1 cellular context compared by ENCODE assay signal in the genomic region with DNA sequence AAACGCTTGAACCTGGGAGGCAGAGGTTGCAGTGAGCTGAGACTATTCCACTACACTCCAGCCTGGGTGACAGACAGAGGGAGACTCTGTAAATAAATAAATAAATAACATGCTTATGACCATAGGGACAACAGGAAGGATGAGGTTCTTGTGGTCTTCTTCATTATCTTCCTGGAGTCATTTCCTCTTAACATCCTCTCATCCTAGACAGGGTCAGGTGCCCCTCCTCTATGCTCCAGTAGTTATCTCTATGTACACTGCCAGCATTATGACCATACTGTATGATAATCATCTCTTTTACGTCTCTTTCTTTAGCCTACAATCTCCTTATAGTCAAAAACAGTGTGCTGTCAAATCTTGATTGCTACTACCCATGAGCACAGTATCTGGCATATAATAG.
TF ChIP-seq lines count a peak whose summit lies in the region.

No MANE protein-coding gene starts in this region.

TF ChIP-seq in HepG2, 621 proteins besides CTCF, POLR2A, EP300 and RAD21 (continued from another document):
- TF ChIP-seq, protein P1, sequence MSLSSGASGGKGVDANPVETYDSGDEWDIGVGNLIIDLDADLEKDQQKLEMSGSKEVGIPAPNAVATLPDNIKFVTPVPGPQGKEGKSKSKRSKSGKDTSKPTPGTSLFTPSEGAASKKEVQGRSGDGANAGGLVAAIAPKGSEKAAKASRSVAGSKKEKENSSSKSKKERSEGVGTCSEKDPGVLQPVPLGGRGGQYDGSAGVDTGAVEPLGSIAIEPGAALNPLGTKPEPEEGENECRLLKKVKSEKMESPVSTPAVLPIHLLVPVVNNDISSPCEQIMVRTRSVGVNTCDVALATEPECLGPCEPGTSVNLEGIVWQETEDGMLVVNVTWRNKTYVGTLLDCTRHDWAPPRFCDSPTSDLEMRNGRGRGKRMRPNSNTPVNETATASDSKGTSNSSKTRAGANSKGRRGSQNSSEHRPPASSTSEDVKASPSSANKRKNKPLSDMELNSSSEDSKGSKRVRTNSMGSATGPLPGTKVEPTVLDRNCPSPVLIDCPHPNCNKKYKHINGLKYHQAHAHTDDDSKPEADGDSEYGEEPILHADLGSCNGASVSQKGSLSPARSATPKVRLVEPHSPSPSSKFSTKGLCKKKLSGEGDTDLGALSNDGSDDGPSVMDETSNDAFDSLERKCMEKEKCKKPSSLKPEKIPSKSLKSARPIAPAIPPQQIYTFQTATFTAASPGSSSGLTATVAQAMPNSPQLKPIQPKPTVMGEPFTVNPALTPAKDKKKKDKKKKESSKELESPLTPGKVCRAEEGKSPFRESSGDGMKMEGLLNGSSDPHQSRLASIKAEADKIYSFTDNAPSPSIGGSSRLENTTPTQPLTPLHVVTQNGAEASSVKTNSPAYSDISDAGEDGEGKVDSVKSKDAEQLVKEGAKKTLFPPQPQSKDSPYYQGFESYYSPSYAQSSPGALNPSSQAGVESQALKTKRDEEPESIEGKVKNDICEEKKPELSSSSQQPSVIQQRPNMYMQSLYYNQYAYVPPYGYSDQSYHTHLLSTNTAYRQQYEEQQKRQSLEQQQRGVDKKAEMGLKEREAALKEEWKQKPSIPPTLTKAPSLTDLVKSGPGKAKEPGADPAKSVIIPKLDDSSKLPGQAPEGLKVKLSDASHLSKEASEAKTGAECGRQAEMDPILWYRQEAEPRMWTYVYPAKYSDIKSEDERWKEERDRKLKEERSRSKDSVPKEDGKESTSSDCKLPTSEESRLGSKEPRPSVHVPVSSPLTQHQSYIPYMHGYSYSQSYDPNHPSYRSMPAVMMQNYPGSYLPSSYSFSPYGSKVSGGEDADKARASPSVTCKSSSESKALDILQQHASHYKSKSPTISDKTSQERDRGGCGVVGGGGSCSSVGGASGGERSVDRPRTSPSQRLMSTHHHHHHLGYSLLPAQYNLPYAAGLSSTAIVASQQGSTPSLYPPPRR (CRISPR knock-in tag; IDR thresholded peaks at IDR 0.05; ENCODE audit: borderline replicate concordance): no peak
- TF ChIP-seq, protein P2, sequence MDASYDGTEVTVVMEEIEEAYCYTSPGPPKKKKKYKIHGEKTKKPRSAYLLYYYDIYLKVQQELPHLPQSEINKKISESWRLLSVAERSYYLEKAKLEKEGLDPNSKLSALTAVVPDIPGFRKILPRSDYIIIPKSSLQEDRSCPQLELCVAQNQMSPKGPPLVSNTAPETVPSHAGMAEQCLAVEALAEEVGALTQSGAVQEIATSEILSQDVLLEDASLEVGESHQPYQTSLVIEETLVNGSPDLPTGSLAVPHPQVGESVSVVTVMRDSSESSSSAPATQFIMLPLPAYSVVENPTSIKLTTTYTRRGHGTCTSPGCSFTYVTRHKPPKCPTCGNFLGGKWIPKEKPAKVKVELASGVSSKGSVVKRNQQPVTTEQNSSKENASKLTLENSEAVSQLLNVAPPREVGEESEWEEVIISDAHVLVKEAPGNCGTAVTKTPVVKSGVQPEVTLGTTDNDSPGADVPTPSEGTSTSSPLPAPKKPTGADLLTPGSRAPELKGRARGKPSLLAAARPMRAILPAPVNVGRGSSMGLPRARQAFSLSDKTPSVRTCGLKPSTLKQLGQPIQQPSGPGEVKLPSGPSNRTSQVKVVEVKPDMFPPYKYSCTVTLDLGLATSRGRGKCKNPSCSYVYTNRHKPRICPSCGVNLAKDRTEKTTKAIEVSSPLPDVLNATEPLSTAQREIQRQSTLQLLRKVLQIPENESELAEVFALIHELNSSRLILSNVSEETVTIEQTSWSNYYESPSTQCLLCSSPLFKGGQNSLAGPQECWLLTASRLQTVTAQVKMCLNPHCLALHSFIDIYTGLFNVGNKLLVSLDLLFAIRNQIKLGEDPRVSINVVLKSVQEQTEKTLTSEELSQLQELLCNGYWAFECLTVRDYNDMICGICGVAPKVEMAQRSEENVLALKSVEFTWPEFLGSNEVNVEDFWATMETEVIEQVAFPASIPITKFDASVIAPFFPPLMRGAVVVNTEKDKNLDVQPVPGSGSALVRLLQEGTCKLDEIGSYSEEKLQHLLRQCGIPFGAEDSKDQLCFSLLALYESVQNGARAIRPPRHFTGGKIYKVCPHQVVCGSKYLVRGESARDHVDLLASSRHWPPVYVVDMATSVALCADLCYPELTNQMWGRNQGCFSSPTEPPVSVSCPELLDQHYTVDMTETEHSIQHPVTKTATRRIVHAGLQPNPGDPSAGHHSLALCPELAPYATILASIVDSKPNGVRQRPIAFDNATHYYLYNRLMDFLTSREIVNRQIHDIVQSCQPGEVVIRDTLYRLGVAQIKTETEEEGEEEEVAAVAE (CRISPR knock-in tag; IDR thresholded peaks at IDR 0.05; ENCODE audit: borderline replicate concordance): no peak
- no peak for TF ChIP-seq PLRG1 (conservative IDR thresholded peaks at IDR 0.05)
- TF ChIP-seq KDM3A (CRISPR knock-in tag; IDR thresholded peaks at IDR 0.05; ENCODE audit: low read depth): no peak
- TF ChIP-seq, protein P3, sequence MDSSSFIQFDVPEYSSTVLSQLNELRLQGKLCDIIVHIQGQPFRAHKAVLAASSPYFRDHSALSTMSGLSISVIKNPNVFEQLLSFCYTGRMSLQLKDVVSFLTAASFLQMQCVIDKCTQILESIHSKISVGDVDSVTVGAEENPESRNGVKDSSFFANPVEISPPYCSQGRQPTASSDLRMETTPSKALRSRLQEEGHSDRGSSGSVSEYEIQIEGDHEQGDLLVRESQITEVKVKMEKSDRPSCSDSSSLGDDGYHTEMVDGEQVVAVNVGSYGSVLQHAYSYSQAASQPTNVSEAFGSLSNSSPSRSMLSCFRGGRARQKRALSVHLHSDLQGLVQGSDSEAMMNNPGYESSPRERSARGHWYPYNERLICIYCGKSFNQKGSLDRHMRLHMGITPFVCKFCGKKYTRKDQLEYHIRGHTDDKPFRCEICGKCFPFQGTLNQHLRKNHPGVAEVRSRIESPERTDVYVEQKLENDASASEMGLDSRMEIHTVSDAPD (CRISPR knock-in tag; IDR thresholded peaks at IDR 0.05): no peak
- no peak for TF ChIP-seq SRY (CRISPR knock-in tag; IDR thresholded peaks at IDR 0.05)
